ENCODE assay signal across 2 cellular contexts in genomic region chr1:54571803-54572202, GRCh38.
TF ChIP-seq lines count a peak whose summit lies in the region.

No MANE protein-coding gene starts in this region.

TF ChIP-seq in H1, 55 proteins besides CTCF, POLR2A, EP300 and RAD21:
- TF ChIP-seq CTBP2 (IDR thresholded peaks at IDR 0.05; ENCODE audit: borderline replicate concordance, insufficient read depth, insufficient read length, low read length) (no peak), RFX5 (IDR thresholded peaks at IDR 0.05; ENCODE audit: borderline replicate concordance, low read depth, low read length) (no peak), SP2 (IDR thresholded peaks at IDR 0.05; ENCODE audit: low read length) (no peak), GABPA (IDR thresholded peaks at IDR 0.05; ENCODE audit: borderline replicate concordance, insufficient read depth, low read length) (peak; percentile 52; the same call in 1 of the 2 replicates)

TF ChIP-seq in HEK293T, 16 proteins besides CTCF, POLR2A, EP300 and RAD21:
- TF ChIP-seq CTBP1 (IDR thresholded peaks at IDR 0.05; ENCODE audit: borderline replicate concordance) (no peak), ZNF384 (IDR thresholded peaks at IDR 0.05) (no peak), HDGF (IDR thresholded peaks at IDR 0.05; ENCODE audit: borderline replicate concordance) (no peak), ELF4 (IDR thresholded peaks at IDR 0.05) (no peak), FOXA1 (IDR thresholded peaks at IDR 0.05) (no peak), PKNOX1 (IDR thresholded peaks at IDR 0.05) (no peak), SUZ12 (IDR thresholded peaks at IDR 0.05) (no peak), BHLHE40 (IDR thresholded peaks at IDR 0.05; ENCODE audit: borderline replicate concordance) (no peak), TARDBP (IDR thresholded peaks at IDR 0.05) (no peak), SP1 (IDR thresholded peaks at IDR 0.05) (no peak), ARNT (IDR thresholded peaks at IDR 0.05) (no peak), FOXM1 (IDR thresholded peaks at IDR 0.05; ENCODE audit: borderline replicate concordance) (no peak), FOXK2 (IDR thresholded peaks at IDR 0.05) (no peak), NFRKB (IDR thresholded peaks at IDR 0.05) (no peak), L3MBTL2 (conservative IDR thresholded peaks at IDR 0.05) (no peak), LEF1 (IDR thresholded peaks at IDR 0.05; ENCODE audit: borderline replicate concordance) (no peak)
